7 cellular contexts compared by ENCODE assay signal in genomic region chr21:31347435-31348032, GRCh38. TPM values are rescaled to one million over a fixed set of nuclear protein-coding genes. Genes with fewer than 3 reads are reported as not detected.
DNase-seq lines count a peak whose midpoint lies in the region; FAIRE-seq and TF ChIP-seq lines count a peak whose summit lies in the region.

No MANE protein-coding gene starts in this region.

- H3K36me3 ChIP-seq in trophoblast cell (ENCODE audit: control insufficient read depth in 1 of 2, insufficient read depth in 2 of 2, low read length in 2 of 2), result no peaks in the 10 kb centered on the region

- no peak for FAIRE-seq in GM12891 (lab: Jason Lieb, UNC)

- H3K9me3 ChIP-seq in trophoblast cell (ENCODE audit: insufficient read depth, low read depth, low read length), result no peaks in the 10 kb centered on the region

- H3K27ac ChIP-seq in trophoblast cell (ENCODE audit: low read depth, low read length), result no peak overlapping the region

- peaks cover 6% of the 10 kb centered on the region for H3K79me2 ChIP-seq in trophoblast cell (ENCODE audit: control insufficient read depth, insufficient read depth, low read length, poor library complexity)

- peaks cover 7% of the 10 kb centered on the region for H3K79me1 ChIP-seq in trophoblast cell (ENCODE audit: low read length)

- no peak overlapping the region for H2AK5ac ChIP-seq in trophoblast cell (ENCODE audit: low read length)

- H4K8ac ChIP-seq in trophoblast cell (ENCODE audit: low read depth, low read length), result no peak overlapping the region

- no peaks in the 10 kb centered on the region for H3K27me3 ChIP-seq in trophoblast cell (ENCODE audit: insufficient read depth, low read length)

- no peak overlapping the region for H4K91ac ChIP-seq in trophoblast cell (ENCODE audit: low read depth, low read length)

- no peak overlapping the region for H3K14ac ChIP-seq in trophoblast cell (ENCODE audit: low read length)

- TF ChIP-seq POLR2A in GM12891 (IDR thresholded peaks at IDR 0.05; ENCODE audit: low read depth, low read length), result no peak

- H3K4me1 ChIP-seq in trophoblast cell (ENCODE audit: control insufficient read depth in 1 of 2, insufficient read depth in 2 of 2, low read length in 2 of 2), result peaks cover 6 to 13% of the 10 kb centered on the region in 2 experiments

- no peak overlapping the region for H2BK12ac ChIP-seq in trophoblast cell (ENCODE audit: low read length)

- H3K23ac ChIP-seq in trophoblast cell (ENCODE audit: low read length), result no peak overlapping the region

- no peak overlapping the region for H3K4me2 ChIP-seq in trophoblast cell (ENCODE audit: low read length)

- H3K4ac ChIP-seq in trophoblast cell (ENCODE audit: low read depth, low read length), result no peak overlapping the region

- H2BK5ac ChIP-seq in trophoblast cell (ENCODE audit: low read depth, low read length, poor library complexity), result no peak overlapping the region

- TF ChIP-seq CTCF in GM12864 (IDR thresholded peaks at IDR 0.05; ENCODE audit: low read depth, low read length, missing control alignments), result peak; percentile 22
- TF ChIP-seq CTCF in choroid plexus epithelial cell (conservative IDR thresholded peaks at IDR 0.05; ENCODE audit: low read depth, low read length), result peak; percentile 76

- H3K4me3 ChIP-seq in GM12864 (ENCODE audit: low read depth, low read length), result no peak overlapping the region
- H3K4me3 ChIP-seq in choroid plexus epithelial cell (ENCODE audit: low read depth, low read length), result no peak overlapping the region
- H3K4me3 ChIP-seq in trophoblast cell (ENCODE audit: low read depth, low read length), result no peak overlapping the region

- no peak overlapping the region for H2BK120ac ChIP-seq in trophoblast cell (ENCODE audit: insufficient read depth, low read length, poor library complexity)

- H3K9ac ChIP-seq in trophoblast cell (ENCODE audit: low read length), result no peak overlapping the region

- peak overlapping the region; percentile 38 for H3K18ac ChIP-seq in trophoblast cell (ENCODE audit: low read length)

- no CpG with 5 or more reads among the region's 15 CpGs for WGBS in trophoblast cell (ENCODE audit: extremely low coverage, insufficient coverage, insufficient read length)

- no peak overlapping the region for H4K12ac ChIP-seq in trophoblast cell (ENCODE audit: low read depth, low read length)

- no peak overlapping the region for H2AFZ ChIP-seq in trophoblast cell (ENCODE audit: insufficient read depth, low read length, poor library complexity)

- DNase-seq in GM12864 (ENCODE audit: low read depth), result no peak
- peak; percentile 26 for DNase-seq in NCI-H345 treated with DMSO at 0.1 percent for 48 hours (lab: John Stamatoyannopoulos, UW; ENCODE audit: unreplicated experiment)
- peak; percentile 78 for DNase-seq in choroid plexus epithelial cell (ENCODE audit: low read depth)
- peak in 1 of 2 donors; percentile 87 for DNase-seq in trophoblast cell
- DNase-seq in GM12891 (ENCODE audit: insufficient read length, low spot score), result no peak
- no peak for DNase-seq in AG08395 (ENCODE audit: low spot score)
- no peak for DNase-seq in NK-92 treated with Interleukin-12 subunit alpha and Interleukin-12 subunit beta, amount 100 ng/mL, for 24 hours (lab: John Stamatoyannopoulos, UW)

TF ChIP-seq in GM12891, 5 proteins besides CTCF, POLR2A, EP300 and RAD21:
- TF ChIP-seq TAF1 (IDR thresholded peaks at IDR 0.05; ENCODE audit: low read depth, low read length) (no peak), PAX5 (IDR thresholded peaks at IDR 0.05; ENCODE audit: insufficient read depth, low read length, severe bottlenecking) (no peak)

RNA-seq across cellular contexts. Expression of gene TIAM1, which starts 3.5 kb away (rescaled TPM):
- polyA plus RNA-seq in trophoblast cell (2013), result 11.0 and 11.3 TPM in 2 replicates
- polyA plus RNA-seq in GM12891 (2012; ENCODE audit: low read depth, missing spikeins), result 0.19 TPM

Comparison
In these comparisons a context has a peak if more than half of its experiments do, and no peak if none do; other contexts are left out.
1. DNase-seq: peak in NCI-H345 treated with DMSO at 0.1 percent for 48 hours (single experiment) and choroid plexus epithelial cell (single experiment); none in GM12864 (single experiment), GM12891 (single experiment), AG08395 (single experiment) and NK-92 treated with Interleukin-12 subunit alpha and Interleukin-12 subunit beta, amount 100 ng/mL, for 24 hours (single experiment).